ENCODE assay signal across 8 cellular contexts in genomic region chr4:28686618-28687017, GRCh38.
DNase-seq lines count a peak whose midpoint lies in the region; ATAC-seq and TF ChIP-seq lines count a peak whose summit lies in the region.

No MANE protein-coding gene starts in this region.

- H3K4me1 ChIP-seq in mesendoderm (ENCODE audit: control insufficient read depth, low read depth, low read length) = no peaks in the 10 kb centered on the region
- H3K4me1 ChIP-seq in CD8-positive, alpha-beta memory T cell (ENCODE audit: insufficient read depth, low read length) = no peaks in the 10 kb centered on the region

- H3K36me3 Mint-ChIP-seq in CD8-positive, alpha-beta memory T cell = no peaks in the 10 kb centered on the region
- H3K36me3 Mint-ChIP-seq in T-cell = no peaks in the 10 kb centered on the region

- H4K8ac ChIP-seq in mesendoderm (ENCODE audit: low read depth, low read length) = no peak overlapping the region

- TF ChIP-seq CTCF in LNCaP clone FGC (IDR thresholded peaks at IDR 0.05; ENCODE audit: control insufficient read depth, extremely low read depth, insufficient read depth) = peak; percentile 65
- TF ChIP-seq CTCF in brain microvascular endothelial cell (IDR thresholded peaks at IDR 0.05; ENCODE audit: low read depth, low read length, missing control alignments) = peak; percentile 79

- H2BK15ac ChIP-seq in mesendoderm (replicated peaks; ENCODE audit: low read depth) = no peak overlapping the region

- H3K36me3 ChIP-seq in brain microvascular endothelial cell (replicated peaks) (no peaks in the 10 kb centered on the region), mesendoderm (ENCODE audit: control insufficient read depth, insufficient read depth, low read length) (no peaks in the 10 kb centered on the region)
- no peaks in the 10 kb centered on the region for H3K36me3 ChIP-seq in CD8-positive, alpha-beta memory T cell (ENCODE audit: insufficient read depth, low read length)

- no peak for ATAC-seq in GM21619 (IDR thresholded peaks at IDR 0.05; ENCODE audit: unreplicated experiment)
- ATAC-seq in T-cell (replicated peaks in 1 of 4) = no peak

- in situ Hi-C loops in brain microvascular endothelial cell (cut with HindIII; ENCODE audit: low pct_ligation_motif_present, low sequenced_read_pairs) = no loop called here

- no peak overlapping the region for H3K27ac Mint-ChIP-seq in CD8-positive, alpha-beta memory T cell
- H3K27ac Mint-ChIP-seq in T-cell = no peak overlapping the region

- no peak overlapping the region for H3K4ac ChIP-seq in mesendoderm (ENCODE audit: low read depth, low read length)

- no CpG with 5 or more reads among the region's 4 CpGs for WGBS in mesendoderm (ENCODE audit: extremely low coverage, insufficient coverage, low lambda C conversion rate)

- H3K9me3 ChIP-seq in CD8-positive, alpha-beta memory T cell (ENCODE audit: low read length) = no peaks in the 10 kb centered on the region

- H2BK120ac ChIP-seq in mesendoderm (ENCODE audit: low read depth, low read length) = no peak overlapping the region

- H3K27ac ChIP-seq in brain microvascular endothelial cell = no peak overlapping the region
- H3K27ac ChIP-seq in mesendoderm (ENCODE audit: low read depth, low read length) = no peak overlapping the region
- H3K27ac ChIP-seq in CD8-positive, alpha-beta memory T cell (ENCODE audit: low read depth, low read length) = no peak overlapping the region

- CTCF ChIA-PET in CD8-positive, alpha-beta memory T cell (lab: Charles Lee) = no interaction called here
- CTCF ChIA-PET in T-cell (lab: Charles Lee) = no interaction called here

- no peak overlapping the region for H3K23ac ChIP-seq in mesendoderm (ENCODE audit: low read length)

- no peak overlapping the region for H2BK5ac ChIP-seq in mesendoderm (ENCODE audit: low read length)

- H3K79me2 ChIP-seq in mesendoderm (ENCODE audit: control insufficient read depth, insufficient read depth, low read length) = no peaks in the 10 kb centered on the region

- H3K27me3 Mint-ChIP-seq in CD8-positive, alpha-beta memory T cell = no peaks in the 10 kb centered on the region
- H3K27me3 Mint-ChIP-seq in T-cell = no peaks in the 10 kb centered on the region

- no peak overlapping the region for H3K18ac ChIP-seq in mesendoderm (ENCODE audit: low read length)

- DNase-seq in NCI-H2171 treated with DMSO at 0.1 percent for 48 hours (lab: John Stamatoyannopoulos, UW) (peak; percentile 0), NCI-H2171 (lab: John Stamatoyannopoulos, UW) (no peak), LNCaP clone FGC (ENCODE audit: low read depth) (peak; percentile 34), brain microvascular endothelial cell (peak; percentile 27), mesendoderm (peak; percentile 80), T-cell (no peak)
- no peak for DNase-seq in CD8-positive, alpha-beta memory T cell

- H3K4me3 ChIP-seq in LNCaP clone FGC (ENCODE audit: low read depth, low read length) = no peak overlapping the region
- no peak overlapping the region for H3K4me3 ChIP-seq in brain microvascular endothelial cell (ENCODE audit: low read depth, low read length)
- H3K4me3 ChIP-seq in mesendoderm (ENCODE audit: low read length) = no peak overlapping the region
- H3K4me3 ChIP-seq in CD8-positive, alpha-beta memory T cell (ENCODE audit: low read length) = no peak overlapping the region

- H3K9ac ChIP-seq in mesendoderm (ENCODE audit: low read length) = no peak overlapping the region

- H3K56ac ChIP-seq in mesendoderm (ENCODE audit: low read length) = no peak overlapping the region

- H3K4me1 Mint-ChIP-seq in CD8-positive, alpha-beta memory T cell = no peaks in the 10 kb centered on the region
- no peaks in the 10 kb centered on the region for H3K4me1 Mint-ChIP-seq in T-cell

- POLR2A ChIA-PET in CD8-positive, alpha-beta memory T cell (lab: Charles Lee) = no interaction called here
- POLR2A ChIA-PET in T-cell (lab: Charles Lee) = interaction anchor here in 1 of 2 donors (0.7 kb wide), 1 partner anchor 184 kb away, joined by 3 read pairs; no protein-coding TSS in a partner anchor

- no peaks in the 10 kb centered on the region for H3K79me1 ChIP-seq in mesendoderm (ENCODE audit: low read length)

- no peak overlapping the region for H4K5ac ChIP-seq in mesendoderm (ENCODE audit: low read length)

- peaks cover 3 to 47% (median 6%) of the 10 kb centered on the region in 5 donors for H3K9me3 Mint-ChIP-seq in CD8-positive, alpha-beta memory T cell
- peaks cover 5 to 24% (median 15%) of the 10 kb centered on the region in 3 donors for H3K9me3 Mint-ChIP-seq in T-cell

- no peak overlapping the region for H2AK5ac ChIP-seq in mesendoderm (ENCODE audit: low read length)

- H3K4me3 Mint-ChIP-seq in CD8-positive, alpha-beta memory T cell = no peak overlapping the region
- no peak overlapping the region for H3K4me3 Mint-ChIP-seq in T-cell

- H3K27me3 ChIP-seq in brain microvascular endothelial cell (replicated peaks) (no peaks in the 10 kb centered on the region), mesendoderm (ENCODE audit: insufficient read depth, low read length, poor library complexity) (no peaks in the 10 kb centered on the region)
- H3K27me3 ChIP-seq in CD8-positive, alpha-beta memory T cell (ENCODE audit: insufficient read depth, low read length, poor library complexity, severe bottlenecking) = no peaks in the 10 kb centered on the region

- H3K4me2 ChIP-seq in mesendoderm (ENCODE audit: low read length) = no peak overlapping the region

Comparison
In these comparisons a context has a peak if more than half of its experiments do, and no peak if none do; other contexts are left out.
1. DNase-seq: peak in NCI-H2171 treated with DMSO at 0.1 percent for 48 hours (single experiment), LNCaP clone FGC (single experiment), brain microvascular endothelial cell (single experiment) and mesendoderm (single experiment); none in NCI-H2171 (single experiment), CD8-positive, alpha-beta memory T cell (0 of 5) and T-cell (0 of 34).